In genomic region chr19:58181902-58182576, GRCh38 we compare ENCODE assay signal across 8 cellular contexts. TPM values are rescaled to one million over a fixed set of nuclear protein-coding genes. Genes with fewer than 3 reads are reported as not detected.
DNase-seq lines count a peak whose midpoint lies in the region; ATAC-seq lines count a peak whose summit lies in the region.

No MANE protein-coding gene starts in this region.

- H3K4me1 Mint-ChIP-seq in CD4-positive, CD25-positive, alpha-beta regulatory T cell = peaks cover 0 to 29% (median 2%) of the 10 kb centered on the region in 4 donors
- peaks cover 14% of the 10 kb centered on the region for H3K4me1 Mint-ChIP-seq in activated naive CD8-positive, alpha-beta T cell treated with anti-CD3 and anti-CD28 coated beads, Interleukin-2, amount 10 ng/mL, durations not matched to agents 7 days and 5 days

- peak overlapping the region; percentile 61 for H3K4me3 ChIP-seq in CD4-positive, CD25-positive, alpha-beta regulatory T cell (ENCODE audit: low read depth, low read length)
- H3K4me3 ChIP-seq in SK-N-MC (peak overlapping the region; percentile 94), iPS-15b (ENCODE audit: low read depth, low read length) (peak overlapping the region; percentile 52)

- peak overlapping the region; percentile 100 for H3K27ac ChIP-seq in CD4-positive, CD25-positive, alpha-beta regulatory T cell (ENCODE audit: insufficient read depth, low read length, poor library complexity, severe bottlenecking)
- peak overlapping the region; percentile 99 for H3K27ac ChIP-seq in SK-N-MC

- peak overlapping the region; percentile 99 to 100 (median 99) for H3K27ac Mint-ChIP-seq in CD4-positive, CD25-positive, alpha-beta regulatory T cell
- H3K27ac Mint-ChIP-seq in activated naive CD8-positive, alpha-beta T cell treated with anti-CD3 and anti-CD28 coated beads, Interleukin-2, amount 10 ng/mL, durations not matched to agents 7 days and 5 days = peak overlapping the region; percentile 100

- POLR2A ChIA-PET in activated naive CD8-positive, alpha-beta T cell treated with anti-CD3 and anti-CD28 coated beads, Interleukin-2, amount 10 ng/mL, durations not matched to agents 7 days and 5 days (lab: Charles Lee) = interaction anchor here (1.7 to 2.3 kb wide), 3 partner anchors 96 to 179 kb away, joined by 6 to 14 read pairs (median 9); partner anchors contain the start of genes ZNF606 and ZNF8

- H3K9me3 Mint-ChIP-seq in CD4-positive, CD25-positive, alpha-beta regulatory T cell = peaks cover 0 to 71% (median 24%) of the 10 kb centered on the region in 7 donors
- H3K9me3 Mint-ChIP-seq in activated naive CD8-positive, alpha-beta T cell treated with anti-CD3 and anti-CD28 coated beads, Interleukin-2, amount 10 ng/mL, durations not matched to agents 7 days and 5 days = peaks cover 30% of the 10 kb centered on the region

- peak overlapping the region; percentile 87 to 96 (median 92) for H3K4me3 Mint-ChIP-seq in CD4-positive, CD25-positive, alpha-beta regulatory T cell
- peak overlapping the region; percentile 92 for H3K4me3 Mint-ChIP-seq in activated naive CD8-positive, alpha-beta T cell treated with anti-CD3 and anti-CD28 coated beads, Interleukin-2, amount 10 ng/mL, durations not matched to agents 7 days and 5 days

- peaks cover 10% of the 10 kb centered on the region for H3K4me1 ChIP-seq in CD4-positive, CD25-positive, alpha-beta regulatory T cell (ENCODE audit: control insufficient read depth, insufficient read depth, low read length, poor library complexity, severe bottlenecking)
- no peaks in the 10 kb centered on the region for H3K4me1 ChIP-seq in iPS-15b (ENCODE audit: control insufficient read depth, insufficient read depth, low read length)

- H3K27me3 Mint-ChIP-seq in CD4-positive, CD25-positive, alpha-beta regulatory T cell = no peaks in the 10 kb centered on the region
- no peaks in the 10 kb centered on the region for H3K27me3 Mint-ChIP-seq in activated naive CD8-positive, alpha-beta T cell treated with anti-CD3 and anti-CD28 coated beads, Interleukin-2, amount 10 ng/mL, durations not matched to agents 7 days and 5 days

- peaks cover 24% of the 10 kb centered on the region for H3K36me3 Mint-ChIP-seq in CD4-positive, CD25-positive, alpha-beta regulatory T cell
- peaks cover 52% of the 10 kb centered on the region for H3K36me3 Mint-ChIP-seq in activated naive CD8-positive, alpha-beta T cell treated with anti-CD3 and anti-CD28 coated beads, Interleukin-2, amount 10 ng/mL, durations not matched to agents 7 days and 5 days

- H3K36me3 ChIP-seq in CD4-positive, CD25-positive, alpha-beta regulatory T cell (ENCODE audit: control insufficient read depth, insufficient read depth, low read length) = peaks cover 23% of the 10 kb centered on the region
- H3K36me3 ChIP-seq in SK-N-MC (ENCODE audit: insufficient read depth, low read length) = peaks cover 28% of the 10 kb centered on the region
- peaks cover 9% of the 10 kb centered on the region for H3K36me3 ChIP-seq in iPS-15b (ENCODE audit: control insufficient read depth, insufficient read depth, low read length)

- peaks cover 44 to 88% of the 10 kb centered on the region in 2 experiments for H3K9me3 ChIP-seq in CD4-positive, CD25-positive, alpha-beta regulatory T cell (ENCODE audit: control insufficient read depth in 2 of 2, low read length in 2 of 2)
- H3K9me3 ChIP-seq in SK-N-MC (ENCODE audit: low read depth, low read length) (peaks cover 25% of the 10 kb centered on the region), iPS-15b (ENCODE audit: control insufficient read depth, insufficient read depth, low read length) (peaks cover 4% of the 10 kb centered on the region)

- H3K27me3 ChIP-seq in CD4-positive, CD25-positive, alpha-beta regulatory T cell (ENCODE audit: control insufficient read depth, insufficient read depth, low read length) = no peaks in the 10 kb centered on the region
- no peaks in the 10 kb centered on the region for H3K27me3 ChIP-seq in iPS-15b (ENCODE audit: control insufficient read depth, insufficient read depth, low read length)

- peak; percentile 25 to 74 (median 56) for DNase-seq in CD4-positive, CD25-positive, alpha-beta regulatory T cell
- peak; percentile 39 for DNase-seq in HPDE6-E6E7 (ENCODE audit: extremely low spot score)
- DNase-seq in SK-N-MC (ENCODE audit: low read depth, low spot score) = no peak
- peak; percentile 70 for DNase-seq in activated naive CD8-positive, alpha-beta T cell treated with anti-CD3 and anti-CD28 coated beads, Interleukin-2, amount 10 ng/mL, durations not matched to agents 7 days and 5 days
- peak; percentile 26 to 45 for DNase-seq in stimulated activated CD4-positive, alpha-beta T cell treated with anti-CD3 and anti-CD28 coated beads, Interleukin-15, amount 100 ng/mL, for 1 hour (ENCODE audit: low read depth in 1 of 2, low spot score in 1 of 2)
- no peak for DNase-seq in NCI-H526 treated with DMSO at 0.1 percent for 48 hours (lab: John Stamatoyannopoulos, UW)

- ATAC-seq in CD4-positive, CD25-positive, alpha-beta regulatory T cell (ENCODE audit: low read depth in 2 of 2) = no peak
- no peak for ATAC-seq in activated naive CD8-positive, alpha-beta T cell treated with anti-CD3 and anti-CD28 coated beads, Interleukin-2, amount 10 ng/mL, durations not matched to agents 7 days and 5 days (ENCODE audit: low read depth)
- no peak for ATAC-seq in HG02981 (IDR thresholded peaks at IDR 0.05; ENCODE audit: unreplicated experiment)

- no peak overlapping the region for H3K9ac ChIP-seq in SK-N-MC (ENCODE audit: insufficient read length)
- H3K9ac ChIP-seq in iPS-15b (ENCODE audit: low read depth, low read length) = no peak overlapping the region

RNA-seq across cellular contexts. Expression of gene ZNF274, which starts 0.8 kb away (rescaled TPM):
- 32.8 TPM for total RNA-seq in CD4-positive, CD25-positive, alpha-beta regulatory T cell
- 10 to 100 TPM; 31.8 to 45.1 (median 38.2) TPM for polyA plus RNA-seq in CD4-positive, CD25-positive, alpha-beta regulatory T cell
- 10 to 100 TPM; 54.6 to 56.9 TPM for total RNA-seq in activated naive CD8-positive, alpha-beta T cell treated with anti-CD3 and anti-CD28 coated beads, Interleukin-2, amount 10 ng/mL, durations not matched to agents 7 days and 5 days

RNA-seq across cellular contexts. Expression of gene ZNF329, which starts 31.4 kb away (rescaled TPM):
- 9.2 TPM for total RNA-seq in CD4-positive, CD25-positive, alpha-beta regulatory T cell
- polyA plus RNA-seq in CD4-positive, CD25-positive, alpha-beta regulatory T cell = 1 to 10 TPM; 2.9 to 9.4 (median 4.8) TPM
- 10 to 100 TPM; 10.1 to 10.3 TPM for total RNA-seq in activated naive CD8-positive, alpha-beta T cell treated with anti-CD3 and anti-CD28 coated beads, Interleukin-2, amount 10 ng/mL, durations not matched to agents 7 days and 5 days

RNA-seq across cellular contexts. Expression of gene ZNF544, which starts 46.7 kb away (rescaled TPM):
- total RNA-seq in CD4-positive, CD25-positive, alpha-beta regulatory T cell = 11.6 TPM
- 10 to 100 TPM; 16.2 to 20.8 (median 19.2) TPM for polyA plus RNA-seq in CD4-positive, CD25-positive, alpha-beta regulatory T cell
- 10 to 100 TPM; 54.0 to 62.7 TPM for total RNA-seq in activated naive CD8-positive, alpha-beta T cell treated with anti-CD3 and anti-CD28 coated beads, Interleukin-2, amount 10 ng/mL, durations not matched to agents 7 days and 5 days

Comparison
In these comparisons a context has a peak if more than half of its experiments do, and no peak if none do; other contexts are left out.
1. DNase-seq: peak in CD4-positive, CD25-positive, alpha-beta regulatory T cell (3 of 3), HPDE6-E6E7 (single experiment), activated naive CD8-positive, alpha-beta T cell treated with anti-CD3 and anti-CD28 coated beads, Interleukin-2, amount 10 ng/mL, durations not matched to agents 7 days and 5 days (single experiment) and stimulated activated CD4-positive, alpha-beta T cell treated with anti-CD3 and anti-CD28 coated beads, Interleukin-15, amount 100 ng/mL, for 1 hour (2 of 2); none in SK-N-MC (single experiment) and NCI-H526 treated with DMSO at 0.1 percent for 48 hours (single experiment).
2. Peak in every context shown above with its lines, with median percentiles within 50 percentile points of each other: H3K4me3 ChIP-seq.